In genomic region chr3:66101901-66102300, GRCh38 we compare ENCODE assay signal across 27 cellular contexts.
DNase-seq lines count a peak whose midpoint lies in the region; ATAC-seq, FAIRE-seq and TF ChIP-seq lines count a peak whose summit lies in the region.
"Had no signal": no experiment of that assay in that cellular context is flagged by ENCODE, and none has a peak within 500 bp of the region (broad histone marks: within the 10 kb centered on the region; RNA-seq: fewer than 3 reads in every experiment).

No MANE protein-coding gene starts in this region.

- no peaks in the 10 kb centered on the region for H3K36me3 ChIP-seq in endothelial cell of umbilical vein (ENCODE audit: control insufficient read depth in 2 of 2, extremely low read depth in 1 of 2, insufficient read depth in 2 of 2, low read length in 2 of 2)
- H3K36me3 ChIP-seq in transverse colon: no peaks in the 10 kb centered on the region
- H3K36me3 ChIP-seq: BE2C, BLaER1 had no signal

- H3K9me3 ChIP-seq in endothelial cell of umbilical vein (replicated peaks; ENCODE audit: control insufficient read depth, insufficient read depth, low read length): no peaks in the 10 kb centered on the region
- H3K9me3 ChIP-seq in transverse colon: no peaks in the 10 kb centered on the region
- H3K9me3 ChIP-seq: BE2C, BLaER1 had no signal

- H3K4me1 ChIP-seq in endothelial cell of umbilical vein (ENCODE audit: control insufficient read depth, extremely low read depth, insufficient read depth, low read length): peaks cover 13% of the 10 kb centered on the region
- no peaks in the 10 kb centered on the region for H3K4me1 ChIP-seq in transverse colon
- H3K4me1 ChIP-seq: BE2C had no signal

- CTCF ChIA-PET in endothelial cell of umbilical vein (lab: Charles Lee): no interaction called here

- H2AFZ ChIP-seq in endothelial cell of umbilical vein (ENCODE audit: low read depth, low read length): no peak overlapping the region

- H3K9me1 ChIP-seq in endothelial cell of umbilical vein (replicated peaks; ENCODE audit: control insufficient read depth, extremely low read depth, insufficient read depth, low read length): no peaks in the 10 kb centered on the region

- BruUV-seq in endothelial cell of umbilical vein (replicated peaks; lab: Mats Ljungman, UMichigan): no TSS peak

- no peak for TF ChIP-seq EP300 in transverse colon (IDR thresholded peaks at IDR 0.05; ENCODE audit: low read depth)

- no peak overlapping the region for H3K4me3 ChIP-seq in endothelial cell of umbilical vein (replicated peaks in 1 of 3; ENCODE audit: insufficient read depth in 1 of 3, low read depth in 1 of 3, low read length in 3 of 3)
- H3K4me3 ChIP-seq in transverse colon: no peak overlapping the region
- H3K4me3 ChIP-seq: BLaER1, GM12878 had no signal

- no peak overlapping the region for H3K4me2 ChIP-seq in endothelial cell of umbilical vein (ENCODE audit: insufficient read depth, low read length)
- H3K4me2 ChIP-seq: BLaER1 had no signal

- no peak for ATAC-seq in HG03039 (IDR thresholded peaks at IDR 0.05; ENCODE audit: unreplicated experiment)
- ATAC-seq in HG02884 (IDR thresholded peaks at IDR 0.05; ENCODE audit: unreplicated experiment): no peak
- ATAC-seq: GM12878 had no signal

- TF ChIP-seq POLR2A in endothelial cell of umbilical vein (IDR thresholded peaks at IDR 0.05; ENCODE audit: low read depth, low read length) (no peak), transverse colon (IDR thresholded peaks at IDR 0.05) (no peak)

- H4K20me1 ChIP-seq in endothelial cell of umbilical vein (replicated peaks; ENCODE audit: control insufficient read depth, extremely low read depth, insufficient read depth, low read length): no peaks in the 10 kb centered on the region
- H4K20me1 ChIP-seq: BLaER1 had no signal

- DNase-seq in dermis blood vessel endothelial cell (peak; percentile 78), endothelial cell of umbilical vein (ENCODE audit: low read depth, low spot score) (peak; percentile 92), lung microvascular endothelial cell (ENCODE audit: low read depth in 2 of 2) (peak; percentile 44 to 95), NCI-H1105 (lab: John Stamatoyannopoulos, UW) (no peak), transverse colon (no peak)
- DNase-seq: 8988T; ACHN; BE2C; C1 segment of cervical spinal cord; CD4-positive, alpha-beta memory T cell; CD4-positive, CD25-positive, alpha-beta regulatory T cell; CD8-positive, alpha-beta memory T cell; COR-L47; DMS 273 treated with DMSO at 0.1 percent for 48 hours; DMS153; DMS53; DMS79; DND-41; EL; GDM1 had no signal

- intact Hi-C loops in endothelial cell of umbilical vein (cut with micrococcal nuclease) (no loop called here), transverse colon (cut with DNase I; ENCODE audit: low total_unique reads) (no loop called here)

- POLR2A ChIA-PET in endothelial cell of umbilical vein (lab: Charles Lee): no interaction called here

- no peak overlapping the region for H3K9ac ChIP-seq in endothelial cell of umbilical vein (replicated peaks; ENCODE audit: extremely low read depth, insufficient read depth, low read length)
- H3K9ac ChIP-seq: BLaER1 had no signal

- peaks cover 4 to 8% of the 10 kb centered on the region in 2 experiments for H3K27me3 ChIP-seq in endothelial cell of umbilical vein (ENCODE audit: control insufficient read depth in 2 of 2, insufficient read depth in 2 of 2, low read length in 2 of 2)
- no peaks in the 10 kb centered on the region for H3K27me3 ChIP-seq in transverse colon
- H3K27me3 ChIP-seq: BE2C, BLaER1 had no signal

- FAIRE-seq in endothelial cell of umbilical vein (lab: Jason Lieb, UNC): peak; percentile 69
- FAIRE-seq: A204.1, GM12878, GM12892, GM18507 had no signal

- H3K79me2 ChIP-seq in endothelial cell of umbilical vein (ENCODE audit: control insufficient read depth, insufficient read depth, low read length): no peaks in the 10 kb centered on the region

- in situ Hi-C loops in transverse colon (cut with MboI; ENCODE audit: low pct_ligation_motif_present in 1 of 4, low pct_unique_long_range_greater_than_20kb in 1 of 4, low sequenced_read_pairs in 3 of 4): no loop called here

- WGBS in transverse colon (ENCODE audit: low coverage in 1 of 2), 2 donors: 72 to 83% methylated on average over 3 of the region's 3 CpGs

- TF ChIP-seq CTCF in endothelial cell of umbilical vein (IDR thresholded peaks at IDR 0.05; ENCODE audit: extremely low read depth in 1 of 2, insufficient read depth in 1 of 2, low read depth in 1 of 2, low read length in 2 of 2) (no peak), transverse colon (IDR thresholded peaks at IDR 0.05) (no peak)

- dilution Hi-C loops in endothelial cell of umbilical vein (cut with MboI; ENCODE audit: extremely low pct_ligation_motif_present, low sequenced_read_pairs): no loop called here

- H3K27ac ChIP-seq in endothelial cell of umbilical vein (ENCODE audit: insufficient read depth, low read depth, low read length): no peak overlapping the region
- H3K27ac ChIP-seq in transverse colon: no peak overlapping the region
- H3K27ac ChIP-seq: BLaER1 had no signal

TF ChIP-seq in endothelial cell of umbilical vein, 7 proteins besides CTCF, POLR2A, EP300 and RAD21:
- TF ChIP-seq JUN (IDR thresholded peaks at IDR 0.05; ENCODE audit: borderline replicate concordance, insufficient read depth, insufficient read length, low read depth): peak; percentile 4
- TF ChIP-seq GATA2 (IDR thresholded peaks at IDR 0.05; ENCODE audit: insufficient read depth, insufficient read length, low read depth, low read length): no peak
- TF ChIP-seq, protein P1, sequence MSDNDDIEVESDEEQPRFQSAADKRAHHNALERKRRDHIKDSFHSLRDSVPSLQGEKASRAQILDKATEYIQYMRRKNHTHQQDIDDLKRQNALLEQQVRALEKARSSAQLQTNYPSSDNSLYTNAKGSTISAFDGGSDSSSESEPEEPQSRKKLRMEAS (IDR thresholded peaks at IDR 0.05; ENCODE audit: insufficient read depth, insufficient read length): no peak
- no peak for TF ChIP-seq EZH2 (IDR thresholded peaks at IDR 0.05; ENCODE audit: borderline replicate concordance, low read depth, low read length, severe bottlenecking)
- TF ChIP-seq POLR2AphosphoS5 (IDR thresholded peaks at IDR 0.05; ENCODE audit: insufficient read depth, low read depth, low read length): no peak
- no peak for TF ChIP-seq FOS (IDR thresholded peaks at IDR 0.05; ENCODE audit: borderline replicate concordance, insufficient read depth, low read length)

Comparison
In these comparisons a context has a peak if more than half of its experiments do, and no peak if none do; other contexts are left out.
1. DNase-seq: peak in dermis blood vessel endothelial cell (single experiment), endothelial cell of umbilical vein (single experiment) and lung microvascular endothelial cell (2 of 2); none in NCI-H1105 (single experiment) and transverse colon (single experiment).